Comparison of ENCODE assay signal across 3 cellular contexts in genomic region chr1:94020764-94021579, GRCh38.
TF ChIP-seq lines count a peak whose summit lies in the region.

No MANE protein-coding gene starts in this region.

TF ChIP-seq in Ishikawa, 13 proteins besides CTCF, POLR2A, EP300 and RAD21 (continued from another document):
- TF ChIP-seq REST (IDR thresholded peaks at IDR 0.05; ENCODE audit: low read depth) (no peak), TAF1 (IDR thresholded peaks at IDR 0.05; ENCODE audit: low read depth) (0 out of 2 replicates have a peak, but pooled peaks have one; percentile 32), TCF12 (IDR thresholded peaks at IDR 0.05; ENCODE audit: low read depth) (peak; percentile 31; the same call in 1 of the 2 replicates), EGR1 (IDR thresholded peaks at IDR 0.05) (no peak), TEAD4 (IDR thresholded peaks at IDR 0.05) (peak; percentile 63), YY1 (IDR thresholded peaks at IDR 0.05; ENCODE audit: low read depth) (peak; percentile 71), NFIC (IDR thresholded peaks at IDR 0.05) (no peak)
- TF ChIP-seq, protein P1, sequence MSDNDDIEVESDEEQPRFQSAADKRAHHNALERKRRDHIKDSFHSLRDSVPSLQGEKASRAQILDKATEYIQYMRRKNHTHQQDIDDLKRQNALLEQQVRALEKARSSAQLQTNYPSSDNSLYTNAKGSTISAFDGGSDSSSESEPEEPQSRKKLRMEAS (IDR thresholded peaks at IDR 0.05): peak; percentile 66
- TF ChIP-seq, protein P2, sequence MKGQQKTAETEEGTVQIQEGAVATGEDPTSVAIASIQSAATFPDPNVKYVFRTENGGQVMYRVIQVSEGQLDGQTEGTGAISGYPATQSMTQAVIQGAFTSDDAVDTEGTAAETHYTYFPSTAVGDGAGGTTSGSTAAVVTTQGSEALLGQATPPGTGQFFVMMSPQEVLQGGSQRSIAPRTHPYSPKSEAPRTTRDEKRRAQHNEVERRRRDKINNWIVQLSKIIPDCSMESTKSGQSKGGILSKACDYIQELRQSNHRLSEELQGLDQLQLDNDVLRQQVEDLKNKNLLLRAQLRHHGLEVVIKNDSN (IDR thresholded peaks at IDR 0.05): no peak

TF ChIP-seq in HepG2, 621 proteins besides CTCF, POLR2A, EP300 and RAD21 (continued from another document):
- no peak for TF ChIP-seq PRDM10 (CRISPR knock-in tag; IDR thresholded peaks at IDR 0.05; ENCODE audit: low read depth)
- TF ChIP-seq MIER2 (CRISPR knock-in tag; IDR thresholded peaks at IDR 0.05): no peak
- no peak for TF ChIP-seq ZNF619 (CRISPR knock-in tag; IDR thresholded peaks at IDR 0.05)

TF ChIP-seq in SK-N-SH, 30 proteins besides CTCF, POLR2A, EP300 and RAD21 (continued from another document):
- TF ChIP-seq REST (IDR thresholded peaks at IDR 0.05; ENCODE audit: low read depth, low read length) (no peak), SMC3 (IDR thresholded peaks at IDR 0.05; ENCODE audit: low read depth, low read length) (no peak), MXI1 (IDR thresholded peaks at IDR 0.05; ENCODE audit: low read depth, low read length) (no peak)
